Comparison of ENCODE assay signal across 32 cellular contexts in the genomic region with DNA sequence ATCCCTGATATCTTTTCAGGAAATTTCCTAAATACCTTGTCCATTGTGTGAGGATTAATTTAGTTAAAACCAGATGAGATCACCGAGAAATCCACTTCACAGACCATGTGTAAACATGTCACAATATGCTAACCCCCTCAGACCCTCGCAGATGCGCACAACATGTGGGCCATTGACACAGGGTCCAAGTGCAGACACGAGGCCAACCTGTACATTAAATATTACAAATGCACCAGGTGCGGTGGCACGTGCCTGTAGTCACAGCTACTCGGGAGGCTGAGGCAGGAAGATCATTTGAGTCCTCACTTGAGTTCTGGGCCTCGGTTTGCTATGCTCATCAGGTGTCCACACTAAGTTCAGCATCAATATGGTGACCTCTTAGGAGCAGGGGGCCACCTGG. TPM values are rescaled to one million over a fixed set of nuclear protein-coding genes. Genes with fewer than 3 reads are reported as not detected.
"Had no signal": no experiment of that assay in that cellular context is flagged by ENCODE, and none has a peak within 500 bp of the region (broad histone marks: within the 10 kb centered on the region; RNA-seq: fewer than 3 reads in every experiment).

No MANE protein-coding gene starts in this region.

- H3K36me3 ChIP-seq: gastrocnemius medialis, neutrophil, pancreas, right lobe of liver, tibial artery had no signal

- DNase-seq: cortex of kidney; effector memory CD8-positive, alpha-beta T cell; foreskin fibroblast; gastrocnemius medialis; kidney; mucosa of descending colon; naive B cell; right lobe of liver; stimulated activated CD4-positive, alpha-beta T cell treated with anti-CD3 and anti-CD28 coated beads, Interleukin-2, amount 100 ng/mL, for 24 hours; stimulated activated CD4-positive, alpha-beta T cell treated with anti-CD3 and anti-CD28 coated beads, Interleukin-4, amount 100 ng/mL, for 24 hours; stimulated activated naive CD4-positive, alpha-beta T cell treated with Interleukin-2 at 50 U/mL for 16 hours; substantia nigra; testis; tibial artery had no signal

- H3K4me3 ChIP-seq: gastrocnemius medialis, hepatocyte, lung, mucosa of descending colon, pancreas, right lobe of liver, smooth muscle cell, testis, tibial artery had no signal

- H3K27me3 ChIP-seq: gastrocnemius medialis, neutrophil, pancreas, right lobe of liver, testis had no signal

- H3K4me2 ChIP-seq: hepatocyte, smooth muscle cell had no signal

- H3K4me1 ChIP-seq: gastrocnemius medialis, pancreas, right lobe of liver, testis, tibial artery had no signal

- H3K27ac Mint-ChIP-seq: effector memory CD8-positive, alpha-beta T cell; memory B cell; mesothelial cell of epicardium; naive B cell; natural killer cell treated with Interleukin-12 subunit alpha and Interleukin-12 subunit beta and Interleukin-15 and Interleukin-18, amount 100 ng/mL, for 72 hours; progenitor cell of endocrine pancreas; stimulated activated effector memory CD8-positive, alpha-beta T cell treated with anti-CD3 and anti-CD28 coated beads, Interleukin-12 subunit alpha, Interleukin-12 subunit beta, amount 100 ng/mL, for 72 hours; type B pancreatic cell had no signal

- H3K4me3 Mint-ChIP-seq: effector memory CD8-positive, alpha-beta T cell; memory B cell; mesothelial cell of epicardium; naive B cell; neural crest cell; stimulated activated effector memory CD8-positive, alpha-beta T cell treated with anti-CD3 and anti-CD28 coated beads, Interleukin-12 subunit alpha, Interleukin-12 subunit beta, amount 100 ng/mL, for 72 hours; type B pancreatic cell had no signal

- H3K79me2 ChIP-seq: hepatocyte had no signal

- H3K9me3 Mint-ChIP-seq: effector memory CD8-positive, alpha-beta T cell; memory B cell; mesothelial cell of epicardium; naive B cell; natural killer cell treated with Interleukin-12 subunit alpha and Interleukin-12 subunit beta and Interleukin-15 and Interleukin-18, amount 100 ng/mL, for 72 hours; stimulated activated effector memory CD8-positive, alpha-beta T cell treated with anti-CD3 and anti-CD28 coated beads, Interleukin-12 subunit alpha, Interleukin-12 subunit beta, amount 100 ng/mL, for 72 hours; type B pancreatic cell had no signal

- H3K27ac ChIP-seq: gastrocnemius medialis, hepatocyte, neutrophil, pancreas, right lobe of liver, testis, tibial artery had no signal

- H3K9me3 ChIP-seq: gastrocnemius medialis, mucosa of descending colon, neutrophil, pancreas, right lobe of liver, testis, tibial artery had no signal

- H3K4me1 Mint-ChIP-seq: mesothelial cell of epicardium, naive B cell had no signal

- ATAC-seq: effector memory CD8-positive, alpha-beta T cell; gastrocnemius medialis; left lobe of liver; mucosa of descending colon; natural killer cell treated with Interleukin-12 subunit alpha and Interleukin-12 subunit beta and Interleukin-15 and Interleukin-18, amount 100 ng/mL, for 72 hours; pancreas; right lobe of liver; stimulated activated effector memory CD8-positive, alpha-beta T cell treated with anti-CD3 and anti-CD28 coated beads, Interleukin-12 subunit alpha, Interleukin-12 subunit beta, amount 100 ng/mL, for 72 hours had no signal

RNA-seq across cellular contexts. Expression of a gene that starts 9.9 kb away (rescaled TPM):
- total RNA-seq: dermis microvascular lymphatic vessel endothelial cell, glomerular endothelial cell, left lobe of liver, neural crest cell, omental fat pad had no signal
- polyA plus RNA-seq: smooth muscle cell had no signal

RNA-seq across cellular contexts. Expression of a gene that starts 19.8 kb away (rescaled TPM):
- total RNA-seq: dermis microvascular lymphatic vessel endothelial cell; gastrocnemius medialis; kidney; liver; mesothelial cell of epicardium; mucosa of descending colon; natural killer cell treated with Interleukin-12 subunit alpha and Interleukin-12 subunit beta and Interleukin-15 and Interleukin-18, amount 100 ng/mL, for 72 hours; neural crest cell; pancreas; progenitor cell of endocrine pancreas; right lobe of liver; smooth muscle cell; urinary bladder had no signal
- polyA plus RNA-seq: hepatocyte, smooth muscle cell had no signal
